In genomic region chr14:74712499-74713394, GRCh38 we compare ENCODE assay signal across 1 cellular context.
A peak's percentile ranks its signal among the peaks of the same experiment; 100 is the strongest.
TF ChIP-seq lines count a peak whose summit lies in the region.

Gene AREL1, minus strand, starts transcription at chr14:74713080. Its CDS starts 27,465 bp downstream, at chr14:74685615.
Gene FCF1, plus strand, starts transcription at chr14:74713144. Its CDS starts 54 bp downstream, at chr14:74713198.

TF ChIP-seq in K562, 482 proteins besides CTCF, POLR2A, EP300 and RAD21 (continued from another document and continues in another):
- TF ChIP-seq SAFB2 (IDR thresholded peaks at IDR 0.05; ENCODE audit: borderline replicate concordance, low read depth, low read length, severe bottlenecking), result no peak
- no peak for TF ChIP-seq ZNF280A (IDR thresholded peaks at IDR 0.05; ENCODE audit: low read depth, partially characterized antibody)
- no peak for TF ChIP-seq HSF4 (CRISPR knock-in tag; IDR thresholded peaks at IDR 0.05; ENCODE audit: borderline replicate concordance)
- TF ChIP-seq HOMEZ (CRISPR knock-in tag; IDR thresholded peaks at IDR 0.05), result no peak
- peak; percentile 33; the same call in 1 of the 2 replicates for TF ChIP-seq ZBTB7A (IDR thresholded peaks at IDR 0.05; ENCODE audit: borderline replicate concordance, control insufficient read depth, low read depth, low read length)
- no peak for TF ChIP-seq MAFF (IDR thresholded peaks at IDR 0.05; ENCODE audit: low read length)
- TF ChIP-seq MCM3 (IDR thresholded peaks at IDR 0.05), result no peak
- no peak for TF ChIP-seq MED1 (CRISPR knock-in tag; IDR thresholded peaks at IDR 0.05; ENCODE audit: borderline replicate concordance)
- TF ChIP-seq CAMTA2 (CRISPR knock-in tag; conservative IDR thresholded peaks at IDR 0.05), result no peak
- TF ChIP-seq ZNF785 (CRISPR knock-in tag; IDR thresholded peaks at IDR 0.05), result no peak
- no peak for TF ChIP-seq CCAR2 (IDR thresholded peaks at IDR 0.05; ENCODE audit: low read depth, low read length)
- TF ChIP-seq BDP1 (IDR thresholded peaks at IDR 0.05; ENCODE audit: insufficient read depth, insufficient read length), result no peak
- no peak for TF ChIP-seq NR1H2 (CRISPR knock-in tag; IDR thresholded peaks at IDR 0.05)
- TF ChIP-seq SNRNP70 (optimal IDR thresholded peaks at IDR 0.05; ENCODE audit: low read depth, low read length), result no peak
- TF ChIP-seq ZNF224 (CRISPR knock-in tag; IDR thresholded peaks at IDR 0.05), result no peak
- no peak for TF ChIP-seq SLC30A9 (CRISPR knock-in tag; IDR thresholded peaks at IDR 0.05)
- TF ChIP-seq TCF7L2 (IDR thresholded peaks at IDR 0.05; ENCODE audit: low read depth, low read length), result no peak
- peak; percentile 59 for TF ChIP-seq RBFOX2 (IDR thresholded peaks at IDR 0.05; ENCODE audit: low read depth, low read length)
- no peak for TF ChIP-seq ZNF12 (CRISPR knock-in tag; IDR thresholded peaks at IDR 0.05)
- no peak for TF ChIP-seq ZKSCAN1 (IDR thresholded peaks at IDR 0.05; ENCODE audit: low read depth, low read length)
- no peak for TF ChIP-seq HMGXB4 (CRISPR knock-in tag; IDR thresholded peaks at IDR 0.05)
- no peak for TF ChIP-seq MAZ (CRISPR knock-in tag; conservative IDR thresholded peaks at IDR 0.05 in 1 of 2, IDR thresholded peaks at IDR 0.05 in 1 of 2)
- no peak for TF ChIP-seq BRF1 (IDR thresholded peaks at IDR 0.05; ENCODE audit: borderline replicate concordance, extremely low read depth, insufficient read length)
- no peak for TF ChIP-seq BCL6 (CRISPR knock-in tag; IDR thresholded peaks at IDR 0.05)
- TF ChIP-seq RNF2 (IDR thresholded peaks at IDR 0.05), result no peak
- no peak for TF ChIP-seq TCF7 (IDR thresholded peaks at IDR 0.05; ENCODE audit: borderline replicate concordance)
- no peak; the same call in 1 of the 2 replicates for TF ChIP-seq ZNF511 (CRISPR knock-in tag; IDR thresholded peaks at IDR 0.05)
- TF ChIP-seq KLF1 (tag; IDR thresholded peaks at IDR 0.05), result no peak
- TF ChIP-seq TEAD4 (IDR thresholded peaks at IDR 0.05; ENCODE audit: low read length), result no peak; the same call in 1 of the 2 replicates
- no peak for TF ChIP-seq TEAD4 (CRISPR knock-in tag; IDR thresholded peaks at IDR 0.05; ENCODE audit: borderline replicate concordance)
- TF ChIP-seq KAT2B (IDR thresholded peaks at IDR 0.05; ENCODE audit: low read depth, low read length), result no peak
- no peak for TF ChIP-seq CTCFL (IDR thresholded peaks at IDR 0.05; ENCODE audit: borderline replicate concordance, insufficient read depth, low read depth, low read length, poor library complexity, severe bottlenecking)
- no peak for TF ChIP-seq U2AF1 (optimal IDR thresholded peaks at IDR 0.05; ENCODE audit: low read depth, low read length)
- no peak for TF ChIP-seq DDX20 (tag; IDR thresholded peaks at IDR 0.05; ENCODE audit: low read depth)
- TF ChIP-seq SMAD1 (IDR thresholded peaks at IDR 0.05; ENCODE audit: low read depth, low read length, partially characterized antibody), result no peak
- no peak for TF ChIP-seq ZNF124 (CRISPR knock-in tag; IDR thresholded peaks at IDR 0.05)
- no peak for TF ChIP-seq SFPQ (IDR thresholded peaks at IDR 0.05; ENCODE audit: low read depth, low read length)
- TF ChIP-seq IFI16 (CRISPR knock-in tag; IDR thresholded peaks at IDR 0.05), result no peak
- no peak for TF ChIP-seq ESRRB (CRISPR knock-in tag; IDR thresholded peaks at IDR 0.05; ENCODE audit: borderline replicate concordance)
- no peak for TF ChIP-seq L3MBTL2 (IDR thresholded peaks at IDR 0.05)
- no peak for TF ChIP-seq POU5F1 (IDR thresholded peaks at IDR 0.05; ENCODE audit: borderline replicate concordance, low read depth, low read length, partially characterized antibody)
- TF ChIP-seq MCM2 (IDR thresholded peaks at IDR 0.05; ENCODE audit: low read depth), result no peak
- TF ChIP-seq NCOA6 (IDR thresholded peaks at IDR 0.05), result no peak
- TF ChIP-seq ZNF354B (CRISPR knock-in tag; IDR thresholded peaks at IDR 0.05), result no peak
- no peak for TF ChIP-seq ZNF507 (tag; conservative IDR thresholded peaks at IDR 0.05)
- no peak for TF ChIP-seq TAF15 (IDR thresholded peaks at IDR 0.05; ENCODE audit: low read depth, low read length)
- TF ChIP-seq THAP12 (CRISPR knock-in tag; IDR thresholded peaks at IDR 0.05), result no peak
- no peak for TF ChIP-seq AFF1 (IDR thresholded peaks at IDR 0.05; ENCODE audit: low read depth in 1 of 2, partially characterized antibody in 2 of 2)
- TF ChIP-seq BRCA1 (IDR thresholded peaks at IDR 0.05), result no peak
- no peak for TF ChIP-seq BRCA1 (CRISPR knock-in tag; IDR thresholded peaks at IDR 0.05)
- TF ChIP-seq ZC3H4 (CRISPR knock-in tag; IDR thresholded peaks at IDR 0.05; ENCODE audit: borderline replicate concordance), result no peak
